8 cellular contexts compared by ENCODE assay signal in the genomic region with DNA sequence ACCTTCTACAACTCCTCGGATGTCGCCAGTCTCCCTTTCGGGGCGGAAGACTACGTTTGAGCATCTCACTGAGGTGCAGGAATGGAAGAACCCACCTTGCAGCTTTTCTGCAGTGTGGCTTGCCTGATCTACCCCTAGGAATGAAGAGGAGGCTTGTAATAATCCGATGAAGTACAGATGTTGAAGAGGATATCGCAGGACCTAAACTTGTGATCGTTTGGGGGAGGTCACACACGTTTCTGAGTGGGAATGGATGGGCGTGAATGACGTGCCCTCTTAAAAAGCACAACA. TPM values are rescaled to one million over a fixed set of nuclear protein-coding genes. Genes with fewer than 3 reads are reported as not detected.
A peak's percentile ranks its signal among the peaks of the same experiment; 100 is the strongest.
DNase-seq lines count a peak whose midpoint lies in the region; ATAC-seq, FAIRE-seq and TF ChIP-seq lines count a peak whose summit lies in the region.

No MANE protein-coding gene starts in this region.

- CTCF ChIA-PET in HepG2 (lab: Yijun Ruan, JAX; ENCODE audit: low intra/inter-chr PET ratio, low total read pairs): no interaction called here

- peak overlapping the region; percentile 98 for H3K4me2 ChIP-seq in HepG2 (ENCODE audit: low read depth, low read length)

- H3K9me3 ChIP-seq in HepG2 (ENCODE audit: low read length) (no peaks in the 10 kb centered on the region), transverse colon (no peaks in the 10 kb centered on the region)

- TF ChIP-seq CTCF in GM13977 (IDR thresholded peaks at IDR 0.05; ENCODE audit: extremely low read depth, insufficient read depth, missing control alignments): no peak
- no peak for TF ChIP-seq CTCF in HL-60 (IDR thresholded peaks at IDR 0.05; ENCODE audit: insufficient read depth, low read length)
- TF ChIP-seq CTCF in HepG2 (CRISPR knock-in tag; IDR thresholded peaks at IDR 0.05): no peak
- no peak for TF ChIP-seq CTCF in transverse colon (IDR thresholded peaks at IDR 0.05)

- FAIRE-seq in HepG2 (lab: Jason Lieb, UNC): no peak

- TF ChIP-seq POLR2A in HepG2 (IDR thresholded peaks at IDR 0.05; ENCODE audit: insufficient read depth in 1 of 2, low read depth in 2 of 2, low read length in 2 of 2): no peak
- no peak for TF ChIP-seq POLR2A in transverse colon (IDR thresholded peaks at IDR 0.05)

- H3K4me3 ChIP-seq in HL-60 (replicated peaks; ENCODE audit: insufficient read depth, low read length) (peak overlapping the region; percentile 94), HepG2 (replicated peaks in 1 of 3; ENCODE audit: insufficient read depth in 1 of 3, low read depth in 2 of 3, low read length in 3 of 3) (peak overlapping the region; percentile 71 to 95 (median 77)), transverse colon (peak overlapping the region; percentile 52 to 91 (median 74))

- H3K4me1 ChIP-seq in HepG2 (ENCODE audit: insufficient read depth, low read length) (peaks cover 32% of the 10 kb centered on the region), transverse colon (peaks cover 7 to 69% (median 41%) of the 10 kb centered on the region in 4 donors)

- H3K79me2 ChIP-seq in HepG2 (ENCODE audit: insufficient read depth, low read length): peaks cover 61% of the 10 kb centered on the region

- no peaks in the 10 kb centered on the region for H3K36me3 ChIP-seq in HepG2 (replicated peaks in 1 of 2; ENCODE audit: control insufficient read depth in 1 of 2, insufficient read depth in 2 of 2, low read length in 2 of 2)
- no peaks in the 10 kb centered on the region for H3K36me3 ChIP-seq in transverse colon

- DNase-seq in GM13977 (ENCODE audit: low spot score) (peak; percentile 21), HL-60 (ENCODE audit: low read depth in 1 of 2, low spot score in 1 of 2) (no peak), HepG2 (ENCODE audit: low spot score) (no peak), transverse colon (no peak), iPS-NIHi7 (ENCODE audit: extremely low spot score) (no peak), NCI-H1694 (lab: John Stamatoyannopoulos, UW) (no peak), occipital lobe (lab: John Stamatoyannopoulos, UW) (no peak)

- no peak for TF ChIP-seq EP300 in HepG2 (IDR thresholded peaks at IDR 0.05; ENCODE audit: low read depth in 2 of 2, low read length in 2 of 2)
- TF ChIP-seq EP300 in HepG2 (CRISPR knock-in tag; IDR thresholded peaks at IDR 0.05; ENCODE audit: borderline replicate concordance): no peak
- no peak for TF ChIP-seq EP300 in transverse colon (IDR thresholded peaks at IDR 0.05; ENCODE audit: low read depth)

- WGBS in adipose tissue, 3 donors: 0% methylated on average over 11 of the region's 11 CpGs
- WGBS in HepG2 (ENCODE audit: low lambda C conversion rate): 0% methylated on average over 6 of the region's 11 CpGs
- 0% methylated on average over 3 to 11 of the region's 11 CpGs for WGBS in transverse colon (ENCODE audit: low coverage in 1 of 2), 2 donors

- no peaks in the 10 kb centered on the region for H3K27me3 ChIP-seq in HL-60 (ENCODE audit: insufficient read depth, poor library complexity, severe bottlenecking)
- H3K27me3 ChIP-seq in HepG2 (ENCODE audit: control insufficient read depth in 1 of 2, insufficient read depth in 2 of 2, low read length in 2 of 2): no peaks in the 10 kb centered on the region; a peak in 1 of 5 replicates
- H3K27me3 ChIP-seq in transverse colon: no peaks in the 10 kb centered on the region

- H3K27ac ChIP-seq in HL-60 (replicated peaks) (peak overlapping the region; percentile 78), adipose tissue (ENCODE audit: low read depth, low read length) (peak overlapping the region; percentile 83), HepG2 (ENCODE audit: extremely low read length, insufficient read depth, low read length) (peak overlapping the region; percentile 95), transverse colon (peak overlapping the region; percentile 98 to 100 (median 99))

- in situ Hi-C loops in GM13977 (cut with MboI; ENCODE audit: low pct_unique_long_range_greater_than_20kb, low sequenced_read_pairs, unreplicated experiment) (no loop called here), HepG2 (cut with HindIII; ENCODE audit: extremely low pct_ligation_motif_present, low pct_unique_long_range_greater_than_20kb) (no loop called here), transverse colon (cut with MboI; ENCODE audit: low pct_ligation_motif_present in 1 of 4, low pct_unique_long_range_greater_than_20kb in 1 of 4, low sequenced_read_pairs in 3 of 4) (no loop called here)

- POLR2A ChIA-PET in HepG2 (lab: Yijun Ruan, JAX): interaction anchor here (0.7 to 1.3 kb wide), 4 partner anchors 9 to 454 kb away, joined by 3 to 5 read pairs (median 4); no protein-coding TSS in a partner anchor

- H4K20me1 ChIP-seq in HepG2 (ENCODE audit: insufficient read depth, low read length): peaks cover 4% of the 10 kb centered on the region; the same call in 1 of the 2 replicates

- no TSS peak for BruUV-seq in HepG2 (replicated peaks; lab: Mats Ljungman, UMichigan)

- no peak for TF ChIP-seq RAD21 in HepG2 (CRISPR knock-in tag; IDR thresholded peaks at IDR 0.05)

- intact Hi-C loops in HepG2 (cut with micrococcal nuclease; ENCODE audit: unreplicated experiment) (loop anchor here (10.0 kb wide), 1 partner anchor 243 kb away; a partner anchor contains a TSS), transverse colon (cut with DNase I; ENCODE audit: low total_unique reads) (no loop called here)

- peak overlapping the region; percentile 60 for H2AFZ ChIP-seq in HepG2 (ENCODE audit: low read length)

- ATAC-seq in HepG2: peak; percentile 1; the same call in 1 of the 3 replicates

- peak overlapping the region; percentile 96 for H3K9ac ChIP-seq in HepG2 (ENCODE audit: insufficient read depth, low read depth, low read length)

TF ChIP-seq in HepG2, 621 proteins besides CTCF, POLR2A, EP300 and RAD21:
- no peak for TF ChIP-seq TARDBP (CRISPR knock-in tag; IDR thresholded peaks at IDR 0.05)
- TF ChIP-seq SMC3 (IDR thresholded peaks at IDR 0.05; ENCODE audit: low read length): no peak
- TF ChIP-seq ZNF136 (CRISPR knock-in tag; IDR thresholded peaks at IDR 0.05; ENCODE audit: low read depth): no peak
- no peak for TF ChIP-seq NFE2 (CRISPR knock-in tag; IDR thresholded peaks at IDR 0.05)
- TF ChIP-seq, protein P1, sequence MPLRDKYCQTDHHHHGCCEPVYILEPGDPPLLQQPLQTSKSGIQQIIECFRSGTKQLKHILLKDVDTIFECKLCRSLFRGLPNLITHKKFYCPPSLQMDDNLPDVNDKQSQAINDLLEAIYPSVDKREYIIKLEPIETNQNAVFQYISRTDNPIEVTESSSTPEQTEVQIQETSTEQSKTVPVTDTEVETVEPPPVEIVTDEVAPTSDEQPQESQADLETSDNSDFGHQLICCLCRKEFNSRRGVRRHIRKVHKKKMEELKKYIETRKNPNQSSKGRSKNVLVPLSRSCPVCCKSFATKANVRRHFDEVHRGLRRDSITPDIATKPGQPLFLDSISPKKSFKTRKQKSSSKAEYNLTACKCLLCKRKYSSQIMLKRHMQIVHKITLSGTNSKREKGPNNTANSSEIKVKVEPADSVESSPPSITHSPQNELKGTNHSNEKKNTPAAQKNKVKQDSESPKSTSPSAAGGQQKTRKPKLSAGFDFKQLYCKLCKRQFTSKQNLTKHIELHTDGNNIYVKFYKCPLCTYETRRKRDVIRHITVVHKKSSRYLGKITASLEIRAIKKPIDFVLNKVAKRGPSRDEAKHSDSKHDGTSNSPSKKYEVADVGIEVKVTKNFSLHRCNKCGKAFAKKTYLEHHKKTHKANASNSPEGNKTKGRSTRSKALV (CRISPR knock-in tag; IDR thresholded peaks at IDR 0.05): 0 out of 2 replicates have a peak, but pooled peaks have one; percentile 4
TF ChIP-seq in HepG2: peak in this region for 1.

RNA-seq across cellular contexts. Expression of a gene that starts 0.5 kb away (rescaled TPM):
- polyA plus RNA-seq in adipose tissue (10 to 100 TPM; 10.9 to 11.8 (median 11.3) TPM), HepG2 (2011; rRNA removed) (5.9 and 8.0 TPM in 2 replicates)
- total RNA-seq in HepG2 (2016; rRNA removed; fragmentation: Illumina TruSeq; extraction: Trizol) (19.9 and 20.4 TPM in 2 replicates), transverse colon (10 to 100 TPM in 3 of 4 donors, 1 to 10 TPM in 1; 9.0 to 38.6 (median 21.6) TPM), occipital lobe (127 TPM)
- total RNA-seq in HepG2 (2016; cell fraction: cytosol; rRNA removed; fragmentation: Illumina TruSeq; extraction: Trizol; ENCODE audit: low read depth): 70.9 and 83.5 TPM in 2 replicates
- total RNA-seq in HepG2 (2016; cell fraction: insoluble cytoplasmic fraction; rRNA removed; fragmentation: Illumina TruSeq; extraction: Trizol): 20.4 and 21.4 TPM in 2 replicates
- 19.7 and 24.0 TPM in 2 replicates for total RNA-seq in HepG2 (2016; cell fraction: membrane; rRNA removed; fragmentation: Illumina TruSeq; extraction: Trizol)
- 29.0 and 31.6 TPM in 2 replicates for total RNA-seq in HepG2 (2016; cell fraction: nucleus; rRNA removed; fragmentation: Illumina TruSeq; extraction: Trizol)
- 4.1 and 7.5 TPM in 2 replicates for polyA plus RNA-seq in HepG2 (2011; cell fraction: cytosol; rRNA removed)
- 4.1 and 5.5 TPM in 2 replicates for polyA plus RNA-seq in HepG2 (2011; cell fraction: nucleus; rRNA removed)
- 10.6 and 11.8 TPM in 2 replicates for polyA plus RNA-seq in HepG2 (2012)
- 0.53 and 0.55 TPM in 2 replicates for polyA plus RNA-seq in HepG2 (2016; cell fraction: cytosol; fragmentation: Illumina TruSeq; extraction: Trizol; ENCODE audit: low read depth)
- 9.5 and 11.9 TPM in 2 replicates for polyA plus RNA-seq in HepG2 (2016; cell fraction: insoluble cytoplasmic fraction; fragmentation: Illumina TruSeq; extraction: Trizol; ENCODE audit: low read depth)
- polyA plus RNA-seq in HepG2 (2016; cell fraction: membrane; fragmentation: Illumina TruSeq; extraction: Trizol; ENCODE audit: low read depth): 2.1 and 2.2 TPM in 2 replicates
- 13.4 and 14.6 TPM in 2 replicates for polyA plus RNA-seq in HepG2 (2016; cell fraction: nucleus; fragmentation: Illumina TruSeq; extraction: Trizol; ENCODE audit: insufficient read depth, low read depth)
- 15.3 and 28.3 TPM in 2 replicates for polyA minus RNA-seq in HepG2 (2011; rRNA and poly(A)+ RNA removed; ENCODE audit: low replicate concordance)
- polyA minus RNA-seq in HepG2 (2011; cell fraction: cytosol; rRNA and poly(A)+ RNA removed): 11.2 and 12.8 TPM in 2 replicates
- polyA minus RNA-seq in HepG2 (2011; cell fraction: nucleus; rRNA and poly(A)+ RNA removed): 43.8 and 47.1 TPM in 2 replicates
